In genomic region chr11:13297917-13298356, GRCh38 we compare ENCODE assay signal across 10 cellular contexts. TPM values are rescaled to one million over a fixed set of nuclear protein-coding genes. Genes with fewer than 3 reads are reported as not detected.
A peak's percentile ranks its signal among the peaks of the same experiment; 100 is the strongest.
DNase-seq lines count a peak whose midpoint lies in the region; ATAC-seq and TF ChIP-seq lines count a peak whose summit lies in the region.
"Had no signal": no experiment of that assay in that cellular context is flagged by ENCODE, and none has a peak within 500 bp of the region (broad histone marks: within the 10 kb centered on the region; RNA-seq: fewer than 3 reads in every experiment).

No MANE protein-coding gene starts in this region.

- no peak overlapping the region for H2AFZ ChIP-seq in PC-9

- no peaks in the 10 kb centered on the region for H3K27me3 ChIP-seq in psoas muscle (ENCODE audit: insufficient read depth in 3 of 3, low read length in 2 of 3)
- no peaks in the 10 kb centered on the region for H3K27me3 ChIP-seq in PC-9 (ENCODE audit: insufficient read depth, low read depth)

- no peaks in the 10 kb centered on the region for H3K9me2 ChIP-seq in PC-9 (ENCODE audit: insufficient read depth)

- intact Hi-C loops in psoas muscle (cut with DNase I) (loop anchor here in 1 of 2 donors (5.0 kb wide), 1 partner anchor 34 kb away; no protein-coding TSS in a partner anchor), PC-9 (cut with micrococcal nuclease; ENCODE audit: unreplicated experiment) (no loop called here)

- 32 to 49% (median 36%) methylated on average over 5 of the region's 5 CpGs for WGBS in psoas muscle, 3 donors

- H3F3A ChIP-seq in PC-9 (ENCODE audit: insufficient read depth, low read depth) = no peaks in the 10 kb centered on the region

- H3K4me3 ChIP-seq in choroid plexus epithelial cell (ENCODE audit: low read depth, low read length) = no peak overlapping the region
- no peak overlapping the region for H3K4me3 ChIP-seq in psoas muscle
- H3K4me3 ChIP-seq in PC-9 = no peak overlapping the region

- H3K4me1 ChIP-seq in psoas muscle = peaks cover 96% of the 10 kb centered on the region
- H3K4me1 ChIP-seq in PC-9 (replicated peaks; ENCODE audit: insufficient read depth) = no peaks in the 10 kb centered on the region

- DNase-seq in activated CD4-positive, CD25-positive, alpha-beta regulatory T cell (lab: John Stamatoyannopoulos, UW) = no peak
- DNase-seq in NOMO-1 (lab: John Stamatoyannopoulos, UW; ENCODE audit: unreplicated experiment in 2 of 2) (peak; percentile 79 to 86), choroid plexus epithelial cell (ENCODE audit: low read depth) (peak; percentile 48), psoas muscle (no peak), ACHN (no peak), PC-9 (no peak)
- DNase-seq: activated effector memory CD4-positive, alpha-beta T cell treated with Interleukin-2 at 50 U/mL for 16 hours had no signal

- H3K36me3 ChIP-seq in psoas muscle (ENCODE audit: insufficient read depth in 1 of 2, low read depth in 1 of 2) = no peaks in the 10 kb centered on the region
- H3K36me3 ChIP-seq in PC-9 (ENCODE audit: low read depth) = no peaks in the 10 kb centered on the region

- no peaks in the 10 kb centered on the region for H3K9me3 ChIP-seq in psoas muscle
- no peaks in the 10 kb centered on the region for H3K9me3 ChIP-seq in PC-9 (ENCODE audit: insufficient read depth, low read depth)

- in situ Hi-C loops in ACHN (cut with HindIII; ENCODE audit: low pct_ligation_motif_present, low pct_unique_long_range_greater_than_20kb, low sequenced_read_pairs) = no loop called here

- POLR2A ChIA-PET in PC-9 (lab: Charles Lee; ENCODE audit: unreplicated experiment) = no interaction called here

- CTCF ChIA-PET in PC-9 (lab: Charles Lee) = no interaction called here

- H3K79me2 ChIP-seq in PC-9 (ENCODE audit: low read depth) = no peaks in the 10 kb centered on the region

- TF ChIP-seq CTCF in choroid plexus epithelial cell (conservative IDR thresholded peaks at IDR 0.05; ENCODE audit: low read depth, low read length) (no peak), psoas muscle (IDR thresholded peaks at IDR 0.05) (no peak), PC-9 (conservative IDR thresholded peaks at IDR 0.05) (no peak)

- no peaks in the 10 kb centered on the region for H4K20me1 ChIP-seq in PC-9 (ENCODE audit: insufficient read depth)

- ATAC-seq in activated CD4-positive, CD25-positive, alpha-beta regulatory T cell treated with anti-CD3 and anti-CD28 coated beads, Interleukin-2, amount 50 U/mL, for 24 hours = peak; percentile 55 to 69
- peak in 3 of 4 donors; percentile 41 to 66 (median 56) for ATAC-seq in psoas muscle
- ATAC-seq in GM18868 (IDR thresholded peaks at IDR 0.05; ENCODE audit: unreplicated experiment) = no peak

- H3K4me2 ChIP-seq in PC-9 = no peak overlapping the region
- H3K4me2 ChIP-seq: KMS-11 had no signal

- no peak overlapping the region for H3K27ac ChIP-seq in psoas muscle
- no peak overlapping the region for H3K27ac ChIP-seq in PC-9
- H3K27ac ChIP-seq: KMS-11 had no signal

- no TSS peak for BruUV-seq in PC-9 (replicated peaks; lab: Mats Ljungman, UMichigan)

RNA-seq across cellular contexts. Expression of gene BMAL1, which starts 20.3 kb away (rescaled TPM):
- total RNA-seq in psoas muscle = 10 to 100 TPM; 15.1 to 35.4 (median 23.4) TPM
- 10 to 100 TPM in 2 of 3 donors, 1 to 10 TPM in 1; 7.4 to 34.6 (median 28.2) TPM for polyA plus RNA-seq in psoas muscle
- 11.4 and 15.0 TPM in 2 replicates for total RNA-seq in PC-9 (2021)

Comparison
In these comparisons a context has a peak if more than half of its experiments do, and no peak if none do; other contexts are left out.
1. DNase-seq: peak in NOMO-1 (2 of 2) and choroid plexus epithelial cell (single experiment); none in activated CD4-positive, CD25-positive, alpha-beta regulatory T cell (0 of 4), psoas muscle (0 of 2), ACHN (single experiment) and PC-9 (0 of 2).